14 cellular contexts compared by ENCODE assay signal in the genomic region with DNA sequence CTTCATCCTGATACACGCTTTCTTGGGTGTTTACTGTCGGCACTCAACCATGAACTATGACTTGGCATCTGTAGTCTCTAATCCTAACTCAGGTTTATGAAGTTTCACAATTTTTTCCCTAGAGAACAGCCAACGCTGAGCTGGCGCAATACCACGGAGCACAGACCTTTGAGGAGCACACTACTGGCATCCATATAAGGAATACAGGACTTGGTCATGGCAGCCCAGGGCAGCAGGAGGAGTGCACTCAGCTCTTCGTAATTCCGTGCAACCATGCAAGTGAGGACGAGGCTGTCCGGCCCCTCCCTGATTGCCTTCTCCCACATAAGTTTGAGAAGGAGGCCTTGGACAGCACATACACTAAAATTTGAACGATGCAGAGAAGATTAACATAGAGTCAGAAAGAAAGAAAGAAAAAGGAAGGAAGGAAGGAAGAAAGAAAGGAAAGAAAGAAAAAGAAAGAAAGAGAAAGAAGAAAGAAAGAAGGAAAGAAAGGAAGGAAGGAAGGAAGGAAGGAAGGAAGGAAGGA. TPM values are rescaled to one million over a fixed set of nuclear protein-coding genes. Genes with fewer than 3 reads are reported as not detected.
DNase-seq lines count a peak whose midpoint lies in the region; ATAC-seq and TF ChIP-seq lines count a peak whose summit lies in the region.
"Had no signal": no experiment of that assay in that cellular context is flagged by ENCODE, and none has a peak within 500 bp of the region (broad histone marks: within the 10 kb centered on the region; RNA-seq: fewer than 3 reads in every experiment).

No MANE protein-coding gene starts in this region.

- DNase-seq in NCI-H2171 treated with DMSO at 0.1 percent for 48 hours (lab: John Stamatoyannopoulos, UW) (peak; percentile 8), NCI-H2171 (lab: John Stamatoyannopoulos, UW) (no peak), epithelial cell of prostate (ENCODE audit: low read depth, low spot score) (no peak), right lobe of liver (peak; percentile 70 to 89 (median 88)), aorta (peak; percentile 88 to 90), NCI-H748 (lab: John Stamatoyannopoulos, UW; ENCODE audit: unreplicated experiment) (no peak)
- no peak for DNase-seq in activated CD4-positive, CD25-positive, alpha-beta regulatory T cell (lab: John Stamatoyannopoulos, UW)
- DNase-seq: 8988T, dorsolateral prefrontal cortex, NCI-H1694 treated with DMSO at 0.1 percent for 48 hours, SJCRH30 had no signal

- ATAC-seq in right lobe of liver (peak; percentile 73 to 93 (median 86)), aorta (ENCODE audit: low FRiP score) (peak; percentile 91), GM18517 (IDR thresholded peaks at IDR 0.05; ENCODE audit: unreplicated experiment) (no peak)
- ATAC-seq: left colon had no signal

- WGBS in right lobe of liver (ENCODE audit: insufficient coverage, low coverage, low lambda C conversion rate, missing lambda C conversion rate) = 47% methylated on average over 10 of the region's 10 CpGs
- WGBS in aorta, 2 donors = 3 to 4% methylated on average over 10 of the region's 10 CpGs

- H3K4me3 ChIP-seq in right lobe of liver = peak overlapping the region in 1 of 3 donors; percentile 12
- peak overlapping the region in 1 of 2 donors; percentile 41 for H3K4me3 ChIP-seq in aorta (ENCODE audit: low read length in 2 of 2)
- H3K4me3 ChIP-seq: dorsolateral prefrontal cortex, SJCRH30, suprapubic skin had no signal

- no peak for TF ChIP-seq CTCF in right lobe of liver (IDR thresholded peaks at IDR 0.05)

- H3K27ac ChIP-seq in epithelial cell of prostate = peak overlapping the region; percentile 34
- H3K27ac ChIP-seq in right lobe of liver = peak overlapping the region; percentile 8 to 80 (median 52)
- peak overlapping the region; percentile 67 to 77 for H3K27ac ChIP-seq in aorta (ENCODE audit: low read depth in 1 of 2, low read length in 2 of 2)
- H3K27ac ChIP-seq: dorsolateral prefrontal cortex, SJCRH30, suprapubic skin had no signal

- H3K36me3 ChIP-seq in right lobe of liver = no peaks in the 10 kb centered on the region
- no peaks in the 10 kb centered on the region for H3K36me3 ChIP-seq in aorta (ENCODE audit: control insufficient read depth in 1 of 2, insufficient read depth in 2 of 2, low read length in 1 of 2)
- H3K36me3 ChIP-seq: SJCRH30, suprapubic skin had no signal

- intact Hi-C loops in right lobe of liver (cut with DNase I) = no loop called here
- intact Hi-C loops in aorta (cut with DNase I) = loop anchor here (2.0 to 5.0 kb wide), 3 partner anchors 44 to 187 kb away; no protein-coding TSS in a partner anchor

- no peaks in the 10 kb centered on the region for H3K9me3 ChIP-seq in right lobe of liver
- no peaks in the 10 kb centered on the region for H3K9me3 ChIP-seq in aorta (ENCODE audit: control insufficient read depth, low read length)
- H3K9me3 ChIP-seq: SJCRH30, suprapubic skin had no signal

- TF ChIP-seq POLR2A in right lobe of liver (IDR thresholded peaks at IDR 0.05) = peak; percentile 28

- H3K4me1 ChIP-seq in right lobe of liver = peaks cover 0 to 52% (median 12%) of the 10 kb centered on the region in 4 donors
- peaks cover 6 to 7% of the 10 kb centered on the region in 2 donors for H3K4me1 ChIP-seq in aorta (ENCODE audit: control insufficient read depth in 1 of 2, insufficient read depth in 2 of 2, low read length in 2 of 2)

- no peaks in the 10 kb centered on the region for H3K27me3 ChIP-seq in right lobe of liver
- no peaks in the 10 kb centered on the region for H3K27me3 ChIP-seq in aorta (ENCODE audit: control insufficient read depth in 1 of 2, insufficient read depth in 2 of 2, low read length in 1 of 2)
- H3K27me3 ChIP-seq: dorsolateral prefrontal cortex, SJCRH30, suprapubic skin had no signal

RNA-seq across cellular contexts. Expression of gene PDLIM5, which starts 41.0 kb away (rescaled TPM):
- total RNA-seq in right lobe of liver (100 to 1,000 TPM in 3 of 6 experiments, 10 to 100 TPM in 3; 71.9 to 135 (median 101) TPM), aorta (100 to 1,000 TPM; 374 to 762 TPM)
- polyA plus RNA-seq in aorta = 10 to 100 TPM; 64.4 to 82.7 TPM

Comparison
In these comparisons a context has a peak if more than half of its experiments do, and no peak if none do; other contexts are left out.
1. DNase-seq: peak in NCI-H2171 treated with DMSO at 0.1 percent for 48 hours (single experiment), right lobe of liver (3 of 3) and aorta (2 of 2); none in NCI-H2171 (single experiment), epithelial cell of prostate (single experiment), NCI-H748 (single experiment) and activated CD4-positive, CD25-positive, alpha-beta regulatory T cell (0 of 4).
2. intact Hi-C loops: an anchor here in aorta (2.0 to 5.0 kb wide); none called in right lobe of liver.
3. Peak in every context shown above with its lines, with median percentiles within 50 percentile points of each other: H3K27ac ChIP-seq.